In the genomic region with DNA sequence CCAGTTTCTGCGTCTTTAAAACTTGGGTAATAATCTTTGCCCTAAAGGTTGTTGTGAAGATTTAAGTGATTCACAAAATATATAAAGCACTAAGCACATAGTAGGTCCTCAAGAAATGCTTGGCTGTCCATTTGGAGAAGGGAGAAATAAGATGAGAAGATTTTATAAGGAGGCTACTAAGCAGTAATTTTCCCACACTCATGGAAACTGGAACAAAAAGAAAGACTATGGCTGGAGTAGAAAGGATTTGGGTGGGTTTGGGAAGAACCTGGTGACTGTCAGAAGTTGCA, we compare ENCODE assay signal across 11 cellular contexts. TPM values are rescaled to one million over a fixed set of nuclear protein-coding genes. Genes with fewer than 3 reads are reported as not detected.
A peak's percentile ranks its signal among the peaks of the same experiment; 100 is the strongest.
DNase-seq lines count a peak whose midpoint lies in the region; ATAC-seq and TF ChIP-seq lines count a peak whose summit lies in the region.
"Had no signal": no experiment of that assay in that cellular context is flagged by ENCODE, and none has a peak within 500 bp of the region (broad histone marks: within the 10 kb centered on the region; RNA-seq: fewer than 3 reads in every experiment).

No MANE protein-coding gene starts in this region.

- no peak overlapping the region for H2BK15ac ChIP-seq in mesendoderm (replicated peaks; ENCODE audit: low read depth)

- peak overlapping the region in 1 of 2 donors; percentile 80 for H3K9ac ChIP-seq in colonic mucosa (ENCODE audit: low read depth in 2 of 2, low read length in 2 of 2)
- no peak overlapping the region for H3K9ac ChIP-seq in mesendoderm (ENCODE audit: low read length)

- H3K4me2 ChIP-seq in OCI-LY7 (ENCODE audit: low read length) (peak overlapping the region; percentile 92), mesendoderm (ENCODE audit: low read length) (no peak overlapping the region)

- ATAC-seq in CD4-positive, CD25-positive, alpha-beta regulatory T cell (ENCODE audit: low read depth in 2 of 2) = no peak

- H2BK5ac ChIP-seq in mesendoderm (ENCODE audit: low read length) = no peak overlapping the region

- no peak overlapping the region for H4K5ac ChIP-seq in mesendoderm (ENCODE audit: low read length)

- no peaks in the 10 kb centered on the region for H3K36me3 Mint-ChIP-seq in CD4-positive, CD25-positive, alpha-beta regulatory T cell

- H3K9me3 ChIP-seq in CD4-positive, CD25-positive, alpha-beta regulatory T cell (ENCODE audit: control insufficient read depth in 2 of 2, low read length in 2 of 2) = no peaks in the 10 kb centered on the region
- no peaks in the 10 kb centered on the region for H3K9me3 ChIP-seq in OCI-LY7 (ENCODE audit: low read length)
- no peaks in the 10 kb centered on the region for H3K9me3 ChIP-seq in colonic mucosa
- H3K9me3 ChIP-seq in neutrophil = no peaks in the 10 kb centered on the region
- H3K9me3 ChIP-seq: pancreas had no signal

- H3K9me2 ChIP-seq in OCI-LY7 (ENCODE audit: insufficient read depth, low read length) = no peaks in the 10 kb centered on the region

- intact Hi-C loops in OCI-LY7 (cut with micrococcal nuclease; ENCODE audit: unreplicated experiment) (no loop called here), colonic mucosa (cut with DNase I) (loop anchor here (5.0 kb wide), 1 partner anchor 42 kb away; no protein-coding TSS in a partner anchor)

- H3K4me3 ChIP-seq in CD4-positive, CD25-positive, alpha-beta regulatory T cell (ENCODE audit: low read depth, low read length) = peak overlapping the region; percentile 74
- peak overlapping the region; percentile 88 for H3K4me3 ChIP-seq in OCI-LY7 (ENCODE audit: low read depth, low read length, poor library complexity, severe bottlenecking)
- no peak overlapping the region for H3K4me3 ChIP-seq in colonic mucosa
- peak overlapping the region; percentile 28 to 69 for H3K4me3 ChIP-seq in neutrophil (ENCODE audit: low read depth in 1 of 2, low read length in 1 of 2)
- H3K4me3 ChIP-seq in mesendoderm (ENCODE audit: low read length) = no peak overlapping the region

- H3K79me1 ChIP-seq in mesendoderm (ENCODE audit: low read length) = no peaks in the 10 kb centered on the region

- CTCF ChIA-PET in OCI-LY7 (lab: Charles Lee; ENCODE audit: unreplicated experiment) = interaction anchor here (0.9 kb wide), 1 partner anchor 8 kb away, joined by 3 read pairs; no protein-coding TSS in a partner anchor

- H2AK5ac ChIP-seq in mesendoderm (ENCODE audit: low read length) = no peak overlapping the region

- H3K27ac Mint-ChIP-seq in CD4-positive, CD25-positive, alpha-beta regulatory T cell = peak overlapping the region; percentile 98

- no CpG with 5 or more reads among the region's 1 CpG for WGBS in mesendoderm (ENCODE audit: extremely low coverage, insufficient coverage, low lambda C conversion rate)

- TF ChIP-seq CTCF in OCI-LY7 (conservative IDR thresholded peaks at IDR 0.05; ENCODE audit: low read length) = no peak
- TF ChIP-seq CTCF in colonic mucosa (IDR thresholded peaks at IDR 0.05) = no peak
- TF ChIP-seq CTCF in neutrophil (IDR thresholded peaks at IDR 0.05) = no peak

- POLR2A ChIA-PET in OCI-LY7 (lab: Charles Lee) = interaction anchor here (1.7 to 9.3 kb wide), 2 partner anchors 40 to 47 kb away, joined by 4 to 121 read pairs; a partner anchor contains a TSS

- H4K20me1 ChIP-seq in OCI-LY7 (ENCODE audit: insufficient read depth, low read length) = no peaks in the 10 kb centered on the region

- peaks cover 0 to 1% (median 0%) of the 10 kb centered on the region in 7 donors for H3K9me3 Mint-ChIP-seq in CD4-positive, CD25-positive, alpha-beta regulatory T cell

- no peak overlapping the region for H2AFZ ChIP-seq in OCI-LY7 (ENCODE audit: low read length)

- no peak for DNase-seq in CD4-positive, CD25-positive, alpha-beta regulatory T cell
- no peak for DNase-seq in OCI-LY7 (ENCODE audit: low spot score)
- no peak for DNase-seq in colonic mucosa
- DNase-seq in NOMO-1 (lab: John Stamatoyannopoulos, UW; ENCODE audit: unreplicated experiment in 2 of 2) = no peak
- DNase-seq in stimulated activated CD4-positive, alpha-beta T cell treated with anti-CD3 and anti-CD28 coated beads, Interleukin-2, amount 100 ng/mL, for 24 hours = no peak
- DNase-seq in COLO829 (ENCODE audit: low spot score) = no peak
- no peak for DNase-seq in mesendoderm
- DNase-seq: EL, NCI-H748 treated with DMSO at 0.1 percent for 48 hours, pancreas had no signal

- H3K23ac ChIP-seq in mesendoderm (ENCODE audit: low read length) = no peak overlapping the region

- H3K56ac ChIP-seq in mesendoderm (ENCODE audit: low read length) = no peak overlapping the region

- no peak overlapping the region for H4K8ac ChIP-seq in mesendoderm (ENCODE audit: low read depth, low read length)

- no TSS peak for BruUV-seq in OCI-LY7 (replicated peaks; lab: Mats Ljungman, UMichigan)

- no peak overlapping the region for H2BK120ac ChIP-seq in mesendoderm (ENCODE audit: low read depth, low read length)

- H3K4me1 ChIP-seq in CD4-positive, CD25-positive, alpha-beta regulatory T cell (ENCODE audit: control insufficient read depth, insufficient read depth, low read length, poor library complexity, severe bottlenecking) = peaks cover 66% of the 10 kb centered on the region
- peaks cover 60% of the 10 kb centered on the region for H3K4me1 ChIP-seq in OCI-LY7 (ENCODE audit: insufficient read depth, low read length, poor library complexity, severe bottlenecking)
- no peaks in the 10 kb centered on the region for H3K4me1 ChIP-seq in colonic mucosa
- peaks cover 47 to 59% of the 10 kb centered on the region in 2 experiments for H3K4me1 ChIP-seq in neutrophil (ENCODE audit: control insufficient read depth in 1 of 2, insufficient read depth in 1 of 2, low read depth in 1 of 2, low read length in 1 of 2)
- H3K4me1 ChIP-seq in mesendoderm (ENCODE audit: control insufficient read depth, low read depth, low read length) = peaks cover 1% of the 10 kb centered on the region

- H3K27me3 Mint-ChIP-seq in CD4-positive, CD25-positive, alpha-beta regulatory T cell = peaks cover 7% of the 10 kb centered on the region

- peaks cover 16% of the 10 kb centered on the region; the same call in 1 of the 2 replicates for H3K79me2 ChIP-seq in OCI-LY7 (ENCODE audit: insufficient read depth, low read depth, low read length)
- no peaks in the 10 kb centered on the region for H3K79me2 ChIP-seq in mesendoderm (ENCODE audit: control insufficient read depth, insufficient read depth, low read length)

- peak overlapping the region; percentile 98 for H3K27ac ChIP-seq in CD4-positive, CD25-positive, alpha-beta regulatory T cell (ENCODE audit: insufficient read depth, low read length, poor library complexity, severe bottlenecking)
- H3K27ac ChIP-seq in OCI-LY7 (ENCODE audit: low read depth, low read length, poor library complexity, severe bottlenecking) (peak overlapping the region; percentile 89), colonic mucosa (peak overlapping the region; percentile 75), neutrophil (peak overlapping the region; percentile 89), mesendoderm (ENCODE audit: low read depth, low read length) (no peak overlapping the region)

- no peaks in the 10 kb centered on the region for H3K36me3 ChIP-seq in CD4-positive, CD25-positive, alpha-beta regulatory T cell (ENCODE audit: control insufficient read depth, insufficient read depth, low read length)
- H3K36me3 ChIP-seq in OCI-LY7 (ENCODE audit: insufficient read depth, low read length) = no peaks in the 10 kb centered on the region
- no peaks in the 10 kb centered on the region for H3K36me3 ChIP-seq in colonic mucosa
- no peaks in the 10 kb centered on the region for H3K36me3 ChIP-seq in neutrophil
- no peaks in the 10 kb centered on the region for H3K36me3 ChIP-seq in mesendoderm (ENCODE audit: control insufficient read depth, insufficient read depth, low read length)
- H3K36me3 ChIP-seq: pancreas had no signal

- no peak overlapping the region for H3K4ac ChIP-seq in mesendoderm (ENCODE audit: low read depth, low read length)

- H3K4me3 Mint-ChIP-seq in CD4-positive, CD25-positive, alpha-beta regulatory T cell = peak overlapping the region; percentile 88 to 96 (median 93)

- no peaks in the 10 kb centered on the region for H3K27me3 ChIP-seq in CD4-positive, CD25-positive, alpha-beta regulatory T cell (ENCODE audit: control insufficient read depth, insufficient read depth, low read length)
- H3K27me3 ChIP-seq in colonic mucosa = no peaks in the 10 kb centered on the region
- no peaks in the 10 kb centered on the region for H3K27me3 ChIP-seq in neutrophil
- H3K27me3 ChIP-seq in mesendoderm (ENCODE audit: insufficient read depth, low read length, poor library complexity) = no peaks in the 10 kb centered on the region
- H3K27me3 ChIP-seq: pancreas had no signal

- peaks cover 21 to 83% (median 36%) of the 10 kb centered on the region in 4 donors for H3K4me1 Mint-ChIP-seq in CD4-positive, CD25-positive, alpha-beta regulatory T cell

- H3K18ac ChIP-seq in mesendoderm (ENCODE audit: low read length) = no peak overlapping the region

RNA-seq across cellular contexts. Expression of a gene that starts 47.0 kb away (rescaled TPM):
- total RNA-seq in CD4-positive, CD25-positive, alpha-beta regulatory T cell = 69.4 TPM
- 10 to 100 TPM; 49.6 to 59.6 (median 54.7) TPM for polyA plus RNA-seq in CD4-positive, CD25-positive, alpha-beta regulatory T cell
- 57.1 and 74.0 TPM in 2 replicates for total RNA-seq in OCI-LY7 (2014; rRNA removed; shearing (Covaris generic))
- 80.0 and 88.3 TPM in 2 replicates for total RNA-seq in OCI-LY7 (2022)
- total RNA-seq in colonic mucosa = 10 to 100 TPM; 12.2 to 20.3 TPM
- 80.3 TPM for polyA plus RNA-seq in mesendoderm (2013, experiment 1 of 2)
- 78.3 TPM for polyA plus RNA-seq in mesendoderm (2013, experiment 2 of 2)

Comparison
In these comparisons a context has a peak if more than half of its experiments do, and no peak if none do; other contexts are left out.
1. H3K4me3 ChIP-seq: peak in CD4-positive, CD25-positive, alpha-beta regulatory T cell (single experiment), OCI-LY7 (single experiment) and neutrophil (2 of 2); none in colonic mucosa (single experiment) and mesendoderm (single experiment).